Comparison of ENCODE assay signal across 8 cellular contexts in the genomic region with DNA sequence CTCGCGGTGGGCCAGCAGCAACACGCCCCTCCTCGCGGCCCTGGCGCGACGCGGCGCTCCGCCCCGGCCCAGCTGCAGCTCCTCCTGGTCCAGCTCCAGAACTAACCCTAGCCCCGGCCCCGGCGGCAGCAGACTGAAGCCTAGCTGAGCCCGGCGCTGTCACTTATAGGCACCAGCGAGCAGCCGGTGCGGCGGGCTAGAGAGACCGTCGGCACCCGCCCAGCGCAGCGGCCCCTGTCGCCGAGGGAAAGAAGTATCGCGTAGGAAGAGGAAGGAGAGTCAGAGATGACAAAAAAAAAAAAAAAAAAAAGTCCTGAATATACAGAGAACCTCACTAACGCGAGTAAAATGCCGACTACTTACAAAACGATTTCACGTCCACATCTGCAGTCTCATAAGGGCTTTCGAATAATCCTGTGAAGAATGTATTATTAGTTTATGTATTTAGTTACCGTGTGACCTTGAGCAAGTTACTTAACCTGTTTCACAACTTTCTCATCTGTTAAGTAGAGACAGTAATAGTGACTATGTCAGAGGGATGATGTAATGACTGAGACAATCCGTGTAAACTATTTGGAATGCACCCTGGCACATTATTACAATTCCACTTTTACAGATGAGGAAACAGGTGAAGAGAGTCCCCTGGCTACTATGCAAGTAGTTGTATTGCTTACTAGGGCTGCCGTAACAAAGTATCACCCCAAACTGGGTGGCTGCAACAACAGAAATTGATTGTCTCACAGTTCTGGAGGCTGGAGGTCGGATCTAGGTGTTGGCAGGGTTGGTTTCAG. TPM values are rescaled to one million over a fixed set of nuclear protein-coding genes. Genes with fewer than 3 reads are reported as not detected.
DNase-seq lines count a peak whose midpoint lies in the region; ATAC-seq and TF ChIP-seq lines count a peak whose summit lies in the region.

Gene SLC9A1, minus strand, starts transcription at position 135 of the 791 bp plus-strand sequence. CDS start 791 bp downstream, outside the sequence.

- peaks cover 15% of the 10 kb centered on the region for H3K4me1 ChIP-seq in endodermal cell (ENCODE audit: control insufficient read depth, insufficient read depth, low read length)

- no peaks in the 10 kb centered on the region for H3K27me3 ChIP-seq in endodermal cell (ENCODE audit: control insufficient read depth, insufficient read depth, low read length, poor library complexity, severe bottlenecking)

- peak within 1 kb of the TSS; percentile 86 for H3K4me3 ChIP-seq in endodermal cell (ENCODE audit: low read length)

- H3K27ac ChIP-seq in endodermal cell (ENCODE audit: low read depth, low read length), result peak within 1 kb of the TSS; percentile 66

- H3K27ac Mint-ChIP-seq in activated CD8-positive, alpha-beta memory T cell treated with anti-CD3 and anti-CD28 coated beads, Interleukin-2, amount 10 ng/mL, durations not matched to agents 7 days and 5 days, result peak within 1 kb of the TSS; percentile 91
- H3K27ac Mint-ChIP-seq in endodermal cell, result peak within 1 kb of the TSS; percentile 94

- CTCF ChIA-PET in activated CD8-positive, alpha-beta memory T cell treated with anti-CD3 and anti-CD28 coated beads, Interleukin-2, amount 10 ng/mL, durations not matched to agents 7 days and 5 days (lab: Charles Lee), result interaction anchor here (0.6 to 9.4 kb wide), 22 partner anchors 8 to 1485 kb away, joined by 3 to 60 read pairs (median 4); partner anchors contain the start of genes AHDC1 and IFI6

- peak; percentile 87 for TF ChIP-seq CTCF in endodermal cell (conservative IDR thresholded peaks at IDR 0.05)

- H3K36me3 ChIP-seq in endodermal cell (ENCODE audit: control insufficient read depth, insufficient read depth, low read length), result no peaks in the 10 kb centered on the region

- peak; percentile 93 for ATAC-seq in GM19463 (IDR thresholded peaks at IDR 0.05; ENCODE audit: unreplicated experiment)
- ATAC-seq in activated CD8-positive, alpha-beta memory T cell treated with anti-CD3 and anti-CD28 coated beads, Interleukin-2, amount 10 ng/mL, durations not matched to agents 7 days and 5 days, result peak; percentile 89

- peak within 1 kb of the TSS; percentile 62 for H3K9ac ChIP-seq in endodermal cell (ENCODE audit: extremely low read depth, low read length, poor library complexity, severe bottlenecking)

- no peaks in the 10 kb centered on the region for H3K36me3 Mint-ChIP-seq in activated CD8-positive, alpha-beta memory T cell treated with anti-CD3 and anti-CD28 coated beads, Interleukin-2, amount 10 ng/mL, durations not matched to agents 7 days and 5 days
- H3K36me3 Mint-ChIP-seq in endodermal cell (ENCODE audit: low read depth), result no peaks in the 10 kb centered on the region

- H3K27me3 Mint-ChIP-seq in activated CD8-positive, alpha-beta memory T cell treated with anti-CD3 and anti-CD28 coated beads, Interleukin-2, amount 10 ng/mL, durations not matched to agents 7 days and 5 days, result no peaks in the 10 kb centered on the region
- no peaks in the 10 kb centered on the region for H3K27me3 Mint-ChIP-seq in endodermal cell (ENCODE audit: insufficient read depth)

- 10 to 11% methylated on average over 24 to 40 of the region's 40 CpGs for WGBS in endodermal cell (ENCODE audit: insufficient coverage in 1 of 2, insufficient read length in 1 of 2), 2 experiments

- peak within 1 kb of the TSS; percentile 91 for H3K4me3 Mint-ChIP-seq in activated CD8-positive, alpha-beta memory T cell treated with anti-CD3 and anti-CD28 coated beads, Interleukin-2, amount 10 ng/mL, durations not matched to agents 7 days and 5 days
- peak within 1 kb of the TSS; percentile 78 for H3K4me3 Mint-ChIP-seq in endodermal cell

- H3K4me1 Mint-ChIP-seq in activated CD8-positive, alpha-beta memory T cell treated with anti-CD3 and anti-CD28 coated beads, Interleukin-2, amount 10 ng/mL, durations not matched to agents 7 days and 5 days, result peaks cover 38% of the 10 kb centered on the region
- peaks cover 26% of the 10 kb centered on the region for H3K4me1 Mint-ChIP-seq in endodermal cell

- H3K9me3 Mint-ChIP-seq in activated CD8-positive, alpha-beta memory T cell treated with anti-CD3 and anti-CD28 coated beads, Interleukin-2, amount 10 ng/mL, durations not matched to agents 7 days and 5 days (ENCODE audit: low read depth), result no peaks in the 10 kb centered on the region
- H3K9me3 Mint-ChIP-seq in endodermal cell, result no peaks in the 10 kb centered on the region

- DNase-seq in COLO668 (lab: John Stamatoyannopoulos, UW; ENCODE audit: unreplicated experiment) (peak; percentile 97), HS-27A (ENCODE audit: low read depth) (peak; percentile 69), NOMO-1 treated with dmso at 0.1 percent for 144 hours (lab: John Stamatoyannopoulos, UW; ENCODE audit: unreplicated experiment) (peak; percentile 90), endodermal cell (peak; percentile 98), mesenteric fat pad (ENCODE audit: low spot score) (peak; percentile 99)
- DNase-seq in activated CD8-positive, alpha-beta memory T cell treated with anti-CD3 and anti-CD28 coated beads, Interleukin-2, amount 10 ng/mL, durations not matched to agents 7 days and 5 days, result peak; percentile 94
- DNase-seq in stimulated activated CD8-positive, alpha-beta memory T cell treated with anti-CD3 and anti-CD28 coated beads, Interleukin-15, amount 100 ng/mL, for 4 hours (ENCODE audit: low read depth in 2 of 2), result peak; percentile 79 to 83

- no peaks in the 10 kb centered on the region for H3K9me3 ChIP-seq in endodermal cell (ENCODE audit: control insufficient read depth, low read length)

RNA-seq across cellular contexts. Expression of gene SLC9A1, which starts in this region (rescaled TPM):
- total RNA-seq in activated CD8-positive, alpha-beta memory T cell treated with anti-CD3 and anti-CD28 coated beads, Interleukin-2, amount 10 ng/mL, durations not matched to agents 7 days and 5 days, result 10 to 100 TPM; 25.8 to 26.3 TPM
- total RNA-seq in endodermal cell, result 10 to 100 TPM; 25.9 to 34.7 TPM
- polyA plus RNA-seq in endodermal cell (2013, experiment 1 of 2), result 17.5 TPM
- polyA plus RNA-seq in endodermal cell (2013, experiment 2 of 2), result 18.6 TPM
- total RNA-seq in mesenteric fat pad, result 24.4 TPM

Comparison
In these comparisons a context has a peak if more than half of its experiments do, and no peak if none do; other contexts are left out.
1. Peak in every context shown above with its lines: DNase-seq, ATAC-seq, H3K4me3 ChIP-seq and H3K27ac ChIP-seq.